In genomic region chr3:30638685-30639412, GRCh38 we compare ENCODE assay signal across 12 cellular contexts. TPM values are rescaled to one million over a fixed set of nuclear protein-coding genes. Genes with fewer than 3 reads are reported as not detected.
DNase-seq lines count a peak whose midpoint lies in the region; ATAC-seq and TF ChIP-seq lines count a peak whose summit lies in the region.
"Had no signal": no experiment of that assay in that cellular context is flagged by ENCODE, and none has a peak within 500 bp of the region (broad histone marks: within the 10 kb centered on the region; RNA-seq: fewer than 3 reads in every experiment).

No MANE protein-coding gene starts in this region.

- H3K4me3 Mint-ChIP-seq in activated CD4-positive, alpha-beta T cell treated with anti-CD3 and anti-CD28 coated beads, Interleukin-2, amount 10 ng/mL, durations not matched to agents 24 days and 14 days: peak overlapping the region; percentile 70
- H3K4me3 Mint-ChIP-seq in stimulated activated effector memory CD8-positive, alpha-beta T cell treated with anti-CD3 and anti-CD28 coated beads, Interleukin-12 subunit alpha, Interleukin-12 subunit beta, amount 100 ng/mL, for 72 hours: peak overlapping the region; percentile 56
- H3K4me3 Mint-ChIP-seq: nephron had no signal

- ATAC-seq in RWPE2 (ENCODE audit: low read depth): no peak
- ATAC-seq in stimulated activated effector memory CD8-positive, alpha-beta T cell treated with anti-CD3 and anti-CD28 coated beads, Interleukin-12 subunit alpha, Interleukin-12 subunit beta, amount 100 ng/mL, for 72 hours: no peak
- ATAC-seq in HG03025 (IDR thresholded peaks at IDR 0.05; ENCODE audit: low FRiP score, unreplicated experiment): no peak

- H3K27ac ChIP-seq in RWPE2 (ENCODE audit: poor library complexity, severe bottlenecking): peak overlapping the region; percentile 1

- no peaks in the 10 kb centered on the region for H3K9me3 ChIP-seq in RWPE2 (ENCODE audit: severe bottlenecking)

- H3K4me3 ChIP-seq in RWPE2 (ENCODE audit: severe bottlenecking) (no peak overlapping the region), fibroblast of mammary gland (ENCODE audit: control insufficient read depth, low read depth, low read length) (no peak overlapping the region)

- H3K27me3 ChIP-seq in RWPE2 (ENCODE audit: insufficient read depth, poor library complexity, severe bottlenecking): no peaks in the 10 kb centered on the region

- intact Hi-C loops in activated CD4-positive, alpha-beta T cell treated with anti-CD3 and anti-CD28 coated beads, Interleukin-2, amount 10 ng/mL, durations not matched to agents 24 days and 14 days (cut with micrococcal nuclease): loop anchor here (10.0 kb wide), 1 partner anchor 1796 kb away; no protein-coding TSS in a partner anchor

- DNase-seq in activated CD4-positive, alpha-beta T cell treated with anti-CD3 and anti-CD28 coated beads, Interleukin-2, amount 10 ng/mL, durations not matched to agents 24 days and 14 days: no peak
- no peak for DNase-seq in activated CD4-positive, alpha-beta T cell treated with anti-CD3 and anti-CD28 coated beads for 1 hour
- DNase-seq in RWPE2 (ENCODE audit: low spot score): no peak
- peak; percentile 21 for DNase-seq in fibroblast of mammary gland (ENCODE audit: low read depth)
- DNase-seq in stimulated activated effector memory CD8-positive, alpha-beta T cell treated with anti-CD3 and anti-CD28 coated beads, Interleukin-12 subunit alpha, Interleukin-12 subunit beta, amount 100 ng/mL, for 72 hours (ENCODE audit: low spot score in 2 of 2): no peak
- no peak for DNase-seq in NCI-H2227 treated with DMSO at 0.1 percent for 48 hours (lab: John Stamatoyannopoulos, UW)
- no peak for DNase-seq in medulla oblongata (ENCODE audit: extremely low spot score)
- DNase-seq: activated CD8-positive, alpha-beta memory T cell treated with anti-CD3 and anti-CD28 coated beads, Interleukin-2, amount 50 U/mL, for 48 hours; MM.1S; NCI-H526 treated with DMSO at 0.1 percent for 48 hours had no signal

- H3K36me3 ChIP-seq in RWPE2 (ENCODE audit: low read depth): peaks cover 89% of the 10 kb centered on the region

- no peak for TF ChIP-seq CTCF in RWPE2 (IDR thresholded peaks at IDR 0.05; ENCODE audit: poor library complexity, severe bottlenecking)
- no peak for TF ChIP-seq CTCF in fibroblast of mammary gland (conservative IDR thresholded peaks at IDR 0.05; ENCODE audit: control insufficient read depth, insufficient read depth, low read depth, low read length)

- H3K4me1 Mint-ChIP-seq in activated CD4-positive, alpha-beta T cell treated with anti-CD3 and anti-CD28 coated beads, Interleukin-2, amount 10 ng/mL, durations not matched to agents 24 days and 14 days: peaks cover 83% of the 10 kb centered on the region
- H3K4me1 Mint-ChIP-seq in stimulated activated effector memory CD8-positive, alpha-beta T cell treated with anti-CD3 and anti-CD28 coated beads, Interleukin-12 subunit alpha, Interleukin-12 subunit beta, amount 100 ng/mL, for 72 hours: peaks cover 73% of the 10 kb centered on the region

- H3K9me3 Mint-ChIP-seq in activated CD4-positive, alpha-beta T cell treated with anti-CD3 and anti-CD28 coated beads, Interleukin-2, amount 10 ng/mL, durations not matched to agents 24 days and 14 days: no peaks in the 10 kb centered on the region
- H3K9me3 Mint-ChIP-seq in stimulated activated effector memory CD8-positive, alpha-beta T cell treated with anti-CD3 and anti-CD28 coated beads, Interleukin-12 subunit alpha, Interleukin-12 subunit beta, amount 100 ng/mL, for 72 hours: no peaks in the 10 kb centered on the region
- H3K9me3 Mint-ChIP-seq: nephron had no signal

- H3K27me3 Mint-ChIP-seq in activated CD4-positive, alpha-beta T cell treated with anti-CD3 and anti-CD28 coated beads, Interleukin-2, amount 10 ng/mL, durations not matched to agents 24 days and 14 days: no peaks in the 10 kb centered on the region

- peaks cover 12% of the 10 kb centered on the region for H3K4me1 ChIP-seq in RWPE2 (ENCODE audit: insufficient read depth, poor library complexity, severe bottlenecking)

- H3K27ac Mint-ChIP-seq in activated CD4-positive, alpha-beta T cell treated with anti-CD3 and anti-CD28 coated beads, Interleukin-2, amount 10 ng/mL, durations not matched to agents 24 days and 14 days: peak overlapping the region; percentile 99
- peak overlapping the region; percentile 90 for H3K27ac Mint-ChIP-seq in stimulated activated effector memory CD8-positive, alpha-beta T cell treated with anti-CD3 and anti-CD28 coated beads, Interleukin-12 subunit alpha, Interleukin-12 subunit beta, amount 100 ng/mL, for 72 hours
- H3K27ac Mint-ChIP-seq: nephron had no signal

- peaks cover 48% of the 10 kb centered on the region for H3K36me3 Mint-ChIP-seq in activated CD4-positive, alpha-beta T cell treated with anti-CD3 and anti-CD28 coated beads, Interleukin-2, amount 10 ng/mL, durations not matched to agents 24 days and 14 days (ENCODE audit: low read depth)
- peaks cover 61% of the 10 kb centered on the region for H3K36me3 Mint-ChIP-seq in stimulated activated effector memory CD8-positive, alpha-beta T cell treated with anti-CD3 and anti-CD28 coated beads, Interleukin-12 subunit alpha, Interleukin-12 subunit beta, amount 100 ng/mL, for 72 hours

RNA-seq across cellular contexts. Expression of gene TGFBR2, which starts 32.4 kb away (rescaled TPM):
- total RNA-seq in activated CD4-positive, alpha-beta T cell treated with anti-CD3 and anti-CD28 coated beads, Interleukin-2, amount 10 ng/mL, durations not matched to agents 24 days and 14 days: 45.3 and 47.6 TPM in 2 replicates
